ENCODE assay signal across 26 cellular contexts in the genomic region with DNA sequence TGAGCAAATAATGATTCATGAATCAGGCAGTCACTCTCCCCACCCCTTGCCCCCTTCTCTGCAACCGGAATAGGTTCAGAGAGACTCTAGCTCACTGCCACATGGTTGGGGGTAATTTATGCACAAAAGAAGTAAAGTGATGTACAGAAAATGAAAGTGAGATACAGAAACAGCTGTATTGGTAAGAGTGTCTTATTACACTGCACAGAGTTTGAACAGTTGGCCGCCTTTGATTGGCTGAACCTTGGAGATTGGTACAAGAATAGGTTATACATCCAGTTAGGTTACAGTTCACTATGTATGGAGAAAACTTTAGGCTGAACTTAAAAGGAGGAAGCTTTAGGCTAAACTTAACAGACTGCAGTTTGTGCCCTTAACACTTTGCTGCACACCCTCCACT.
"Had no signal": no experiment of that assay in that cellular context is flagged by ENCODE, and none has a peak within 500 bp of the region (broad histone marks: within the 10 kb centered on the region; RNA-seq: fewer than 3 reads in every experiment).

No MANE protein-coding gene starts in this region.

- H3K27me3 Mint-ChIP-seq: stimulated activated naive CD8-positive, alpha-beta T cell treated with anti-CD3 and anti-CD28 coated beads, Interleukin-15, amount 100 ng/mL, for 72 hours had no signal

- H3K4me3 Mint-ChIP-seq: effector memory CD8-positive, alpha-beta T cell; mesothelial cell of epicardium; naive B cell; natural killer cell treated with Interleukin-12 subunit alpha and Interleukin-12 subunit beta and Interleukin-15 and Interleukin-18, amount 100 ng/mL, for 72 hours; neural crest cell; stimulated activated naive CD8-positive, alpha-beta T cell treated with anti-CD3 and anti-CD28 coated beads, Interleukin-15, amount 100 ng/mL, for 72 hours had no signal

- DNase-seq: cortex of kidney; effector memory CD8-positive, alpha-beta T cell; erythroblast; esophagus squamous epithelium; foreskin melanocyte; left cardiac atrium; left lung; mesenchymal stem cell; mucosa of descending colon; naive B cell; pancreas; right lobe of liver; small intestine; stimulated activated CD4-positive, alpha-beta T cell treated with anti-CD3 and anti-CD28 coated beads, Interleukin-15, amount 100 ng/mL, for 24 hours; stimulated activated CD4-positive, alpha-beta T cell treated with anti-CD3 and anti-CD28 coated beads, Interleukin-2, amount 100 ng/mL, for 48 hours; stimulated activated naive CD4-positive, alpha-beta T cell; stimulated activated naive CD8-positive, alpha-beta T cell treated with anti-CD3 and anti-CD28 coated beads, Interleukin-15, amount 100 ng/mL, for 72 hours; transverse colon; upper lobe of right lung; uterus had no signal

- H3K36me3 Mint-ChIP-seq: mesothelial cell of epicardium, naive B cell had no signal

- H3K9me3 ChIP-seq: esophagus squamous epithelium, left lung, mucosa of descending colon, neutrophil, pancreas, right lobe of liver, suprapubic skin, transverse colon, upper lobe of right lung, uterus had no signal

- FAIRE-seq: endometrium, small intestine had no signal

- H3K27me3 ChIP-seq: esophagus squamous epithelium, left lung, neutrophil, right lobe of liver, suprapubic skin, transverse colon, upper lobe of right lung, uterus had no signal

- H3K4me3 ChIP-seq: esophagus squamous epithelium, left lung, mucosa of descending colon, pancreas, right lobe of liver, suprapubic skin, transverse colon, upper lobe of right lung, uterus had no signal

- H3K9me3 Mint-ChIP-seq: effector memory CD8-positive, alpha-beta T cell; mesothelial cell of epicardium; natural killer cell treated with Interleukin-12 subunit alpha and Interleukin-12 subunit beta and Interleukin-15 and Interleukin-18, amount 100 ng/mL, for 72 hours; stimulated activated naive CD8-positive, alpha-beta T cell treated with anti-CD3 and anti-CD28 coated beads, Interleukin-15, amount 100 ng/mL, for 72 hours had no signal

- H3K36me3 ChIP-seq: esophagus squamous epithelium, left lung, neutrophil, pancreas, right lobe of liver, suprapubic skin, transverse colon, upper lobe of right lung, uterus had no signal

- H3K4me1 Mint-ChIP-seq: mesothelial cell of epicardium; naive B cell; neural crest cell; stimulated activated naive CD8-positive, alpha-beta T cell treated with anti-CD3 and anti-CD28 coated beads, Interleukin-15, amount 100 ng/mL, for 72 hours had no signal

- ATAC-seq: effector memory CD8-positive, alpha-beta T cell; left cardiac atrium; left lung; mucosa of descending colon; natural killer cell treated with Interleukin-12 subunit alpha and Interleukin-12 subunit beta and Interleukin-15 and Interleukin-18, amount 100 ng/mL, for 72 hours; pancreas; right lobe of liver; stimulated activated naive CD8-positive, alpha-beta T cell treated with anti-CD3 and anti-CD28 coated beads, Interleukin-15, amount 100 ng/mL, for 72 hours; upper lobe of right lung had no signal

- H3K27ac ChIP-seq: esophagus squamous epithelium, left lung, neutrophil, pancreas, right lobe of liver, suprapubic skin, transverse colon, upper lobe of right lung, uterus had no signal

- H3K27ac Mint-ChIP-seq: effector memory CD8-positive, alpha-beta T cell; mesothelial cell of epicardium; natural killer cell treated with Interleukin-12 subunit alpha and Interleukin-12 subunit beta and Interleukin-15 and Interleukin-18, amount 100 ng/mL, for 72 hours; stimulated activated naive CD8-positive, alpha-beta T cell treated with anti-CD3 and anti-CD28 coated beads, Interleukin-15, amount 100 ng/mL, for 72 hours had no signal

- H3K4me1 ChIP-seq: esophagus squamous epithelium, left lung, pancreas, right lobe of liver, suprapubic skin, transverse colon, upper lobe of right lung, uterus had no signal
